In genomic region chr6:50824505-50824904, GRCh38 we compare ENCODE assay signal across 19 cellular contexts. TPM values are rescaled to one million over a fixed set of nuclear protein-coding genes. Genes with fewer than 3 reads are reported as not detected.
DNase-seq lines count a peak whose midpoint lies in the region; ATAC-seq, FAIRE-seq and TF ChIP-seq lines count a peak whose summit lies in the region.
"Had no signal": no experiment of that assay in that cellular context is flagged by ENCODE, and none has a peak within 500 bp of the region (broad histone marks: within the 10 kb centered on the region; RNA-seq: fewer than 3 reads in every experiment).

No MANE protein-coding gene starts in this region.

- no peak for TF ChIP-seq CTCF in breast epithelium (IDR thresholded peaks at IDR 0.05)
- no peak for TF ChIP-seq CTCF in mammary epithelial cell (conservative IDR thresholded peaks at IDR 0.05 in 1 of 2, IDR thresholded peaks at IDR 0.05 in 1 of 2; ENCODE audit: extremely low read depth in 1 of 2, insufficient read depth in 1 of 2, low read depth in 1 of 2, low read length in 2 of 2)
- TF ChIP-seq CTCF in esophagus squamous epithelium (IDR thresholded peaks at IDR 0.05): no peak
- no peak for TF ChIP-seq CTCF in kidney (IDR thresholded peaks at IDR 0.05; ENCODE audit: borderline replicate concordance, extremely low read depth, insufficient read depth)
- no peak for TF ChIP-seq CTCF in ascending aorta (IDR thresholded peaks at IDR 0.05)

- no peaks in the 10 kb centered on the region for H3K79me2 ChIP-seq in mammary epithelial cell (ENCODE audit: insufficient read depth, low read length)

- H3K9me3 ChIP-seq in breast epithelium: no peaks in the 10 kb centered on the region
- H3K9me3 ChIP-seq in mammary epithelial cell (replicated peaks; ENCODE audit: insufficient read depth, low read length): no peaks in the 10 kb centered on the region
- H3K9me3 ChIP-seq in esophagus squamous epithelium: no peaks in the 10 kb centered on the region
- H3K9me3 ChIP-seq in kidney (ENCODE audit: control insufficient read depth in 1 of 2, low read length in 2 of 2): no peaks in the 10 kb centered on the region
- no peaks in the 10 kb centered on the region for H3K9me3 ChIP-seq in ascending aorta

- in situ Hi-C loops in mammary epithelial cell (cut with MboI; ENCODE audit: low sequenced_read_pairs in 2 of 2): loop anchor here in 1 of 2 donors (10.0 to 25.0 kb wide), 2 partner anchors 710 to 938 kb away; no protein-coding TSS in a partner anchor

- peak overlapping the region in 2 of 3 donors; percentile 63 to 78 for H3K4me3 ChIP-seq in breast epithelium
- H3K4me3 ChIP-seq in mammary epithelial cell (replicated peaks in 1 of 3; ENCODE audit: insufficient read depth in 1 of 3, low read depth in 2 of 3, low read length in 3 of 3): no peak overlapping the region
- H3K4me3 ChIP-seq in esophagus squamous epithelium: peak overlapping the region in 2 of 4 donors; percentile 55 to 64
- H3K4me3 ChIP-seq in kidney (ENCODE audit: low read length in 2 of 2): peak overlapping the region in 1 of 2 donors; percentile 69
- no peak overlapping the region for H3K4me3 ChIP-seq in ascending aorta
- H3K4me3 ChIP-seq: BLaER1 treated with 17β-estradiol and CSF1 and Interleukin-3, amounts not matched to agents 10 nM and 100 nM had no signal

- no peak for FAIRE-seq in kidney (lab: Jason Lieb, UNC)
- FAIRE-seq in frontal cortex (lab: Jason Lieb, UNC): no peak

- no peaks in the 10 kb centered on the region for H3K4me1 ChIP-seq in breast epithelium
- H3K4me1 ChIP-seq in mammary epithelial cell (ENCODE audit: insufficient read depth, low read length): peaks cover 8% of the 10 kb centered on the region
- peaks cover 3 to 90% (median 11%) of the 10 kb centered on the region in 3 donors for H3K4me1 ChIP-seq in esophagus squamous epithelium
- peaks cover 0 to 1% of the 10 kb centered on the region in 2 donors for H3K4me1 ChIP-seq in kidney (ENCODE audit: control insufficient read depth in 1 of 2, insufficient read depth in 1 of 2, low read depth in 1 of 2, low read length in 2 of 2)
- H3K4me1 ChIP-seq in ascending aorta: peaks cover 0 to 5% of the 10 kb centered on the region in 2 donors
- H3K4me1 ChIP-seq: BLaER1 treated with 17β-estradiol and CSF1 and Interleukin-3, amounts not matched to agents 10 nM and 100 nM had no signal

- dilution Hi-C loops in mammary epithelial cell (cut with HindIII; ENCODE audit: low sequenced_read_pairs): no loop called here

- DNase-seq in breast epithelium (ENCODE audit: low spot score in 2 of 2): no peak
- DNase-seq in mammary epithelial cell: no peak
- no peak for DNase-seq in esophagus squamous epithelium (lab: John Stamatoyannopoulos, UW)
- DNase-seq in kidney: no peak
- no peak for DNase-seq in frontal cortex (ENCODE audit: low spot score in 2 of 2)
- DNase-seq in ascending aorta (ENCODE audit: low spot score in 2 of 2): no peak
- no peak for DNase-seq in foreskin melanocyte
- DNase-seq: 8988T; DMS 273 treated with DMSO at 0.1 percent for 48 hours; NCI-H1417 treated with DMSO at 0.1 percent for 48 hours; NCI-H2081; NCI-H2227 treated with DMSO at 0.1 percent for 48 hours; NCI-H526 treated with DMSO at 0.1 percent for 48 hours; NK-92 treated with Interleukin-12 subunit alpha and Interleukin-12 subunit beta, amount 100 ng/mL, for 24 hours had no signal

- CTCF ChIA-PET in mammary epithelial cell (lab: Charles Lee; ENCODE audit: low non-redundant PET): no interaction called here

- peaks cover 2 to 42% of the 10 kb centered on the region in 2 donors for H3K27me3 ChIP-seq in breast epithelium
- H3K27me3 ChIP-seq in mammary epithelial cell (ENCODE audit: insufficient read depth, low read length): peaks cover 75% of the 10 kb centered on the region
- peaks cover 0 to 99% (median 8%) of the 10 kb centered on the region in 4 donors for H3K27me3 ChIP-seq in esophagus squamous epithelium
- peaks cover 10% of the 10 kb centered on the region for H3K27me3 ChIP-seq in ascending aorta

- ATAC-seq in GM18498 (IDR thresholded peaks at IDR 0.05; ENCODE audit: unreplicated experiment): no peak

- no TSS peak for BruUV-seq in mammary epithelial cell (replicated peaks; lab: Mats Ljungman, UMichigan)

- intact Hi-C loops in breast epithelium (cut with DNase I; ENCODE audit: low total_unique reads): no loop called here
- intact Hi-C loops in mammary epithelial cell (cut with micrococcal nuclease): no loop called here
- intact Hi-C loops in esophagus squamous epithelium (cut with DNase I): no loop called here
- intact Hi-C loops in kidney (cut with DNase I): no loop called here
- intact Hi-C loops in ascending aorta (cut with DNase I): no loop called here

- H3K9ac ChIP-seq in mammary epithelial cell (ENCODE audit: insufficient read depth, low read length) (no peak overlapping the region), kidney (ENCODE audit: low read length in 2 of 2) (peak overlapping the region in 1 of 2 donors; percentile 28)
- H3K9ac ChIP-seq: BLaER1 treated with 17β-estradiol and CSF1 and Interleukin-3, amounts not matched to agents 10 nM and 100 nM had no signal

- H3K27ac ChIP-seq in breast epithelium (peak overlapping the region; percentile 96 to 98), mammary epithelial cell (ENCODE audit: insufficient read depth, low read depth, low read length) (no peak overlapping the region), esophagus squamous epithelium (peak overlapping the region in 3 of 4 donors; percentile 89 to 96 (median 89)), kidney (ENCODE audit: low read depth in 2 of 2, low read length in 2 of 2) (peak overlapping the region; percentile 3 to 72), ascending aorta (no peak overlapping the region)
- H3K27ac ChIP-seq: BLaER1 treated with 17β-estradiol and CSF1 and Interleukin-3, amounts not matched to agents 10 nM and 100 nM; RWPE1 had no signal

- no peaks in the 10 kb centered on the region for H4K20me1 ChIP-seq in mammary epithelial cell (ENCODE audit: insufficient read depth, low read length)

- no peak overlapping the region for H3K4me2 ChIP-seq in mammary epithelial cell (ENCODE audit: insufficient read depth, low read depth, low read length)
- H3K4me2 ChIP-seq: BLaER1 treated with 17β-estradiol and CSF1 and Interleukin-3, amounts not matched to agents 10 nM and 100 nM had no signal

- TF ChIP-seq POLR2A in breast epithelium (IDR thresholded peaks at IDR 0.05): no peak
- no peak for TF ChIP-seq POLR2A in esophagus squamous epithelium (IDR thresholded peaks at IDR 0.05)

- H3K36me3 ChIP-seq in breast epithelium: no peaks in the 10 kb centered on the region
- no peaks in the 10 kb centered on the region for H3K36me3 ChIP-seq in mammary epithelial cell (ENCODE audit: insufficient read depth, low read length)
- no peaks in the 10 kb centered on the region for H3K36me3 ChIP-seq in esophagus squamous epithelium
- no peaks in the 10 kb centered on the region for H3K36me3 ChIP-seq in kidney (ENCODE audit: control insufficient read depth in 1 of 2, insufficient read depth in 2 of 2, low read length in 2 of 2)
- H3K36me3 ChIP-seq in ascending aorta: no peaks in the 10 kb centered on the region
- H3K36me3 ChIP-seq: BLaER1 treated with 17β-estradiol and CSF1 and Interleukin-3, amounts not matched to agents 10 nM and 100 nM had no signal

- 23% methylated on average over 3 of the region's 3 CpGs for WGBS in mammary epithelial cell (ENCODE audit: low coverage, missing lambda C conversion rate)
- 15 to 18% methylated on average over 3 of the region's 3 CpGs for WGBS in esophagus squamous epithelium, 2 donors

- H2AFZ ChIP-seq in mammary epithelial cell (ENCODE audit: low read depth, low read length): no peak overlapping the region

RNA-seq across cellular contexts. Expression of gene TFAP2B, which starts 5.8 kb away (rescaled TPM):
- 10 to 100 TPM in 2 of 3 donors, under 1 TPM in 1; under 0.01 to 25.0 (median 14.4) TPM for total RNA-seq in breast epithelium
- 1 to 10 TPM in 1 of 2 donors, under 1 TPM in 1; 0.21 to 2.0 TPM for total RNA-seq in mammary epithelial cell
- polyA plus RNA-seq in mammary epithelial cell: not detected
- not detected for polyA minus RNA-seq in mammary epithelial cell
- total RNA-seq in esophagus squamous epithelium: 1 to 10 TPM in 3 of 4 donors, under 1 TPM in 1; 0.35 to 4.4 (median 1.8) TPM
- total RNA-seq in kidney: 25.3 TPM
- 11.6 TPM for polyA plus RNA-seq in kidney (ENCODE audit: insufficient read depth, low read depth, low replicate concordance)
- total RNA-seq in frontal cortex: not detected
- total RNA-seq in ascending aorta: not detected
- total RNA-seq: H4 had no signal
- polyA plus RNA-seq: IgD-negative memory B cell had no signal

Comparison
In these comparisons a context has a peak if more than half of its experiments do, and no peak if none do; other contexts are left out.
1. H3K27ac ChIP-seq: peak in breast epithelium (2 of 2), esophagus squamous epithelium (3 of 4) and kidney (2 of 2); none in mammary epithelial cell (single experiment) and ascending aorta (0 of 2).
2. H3K4me3 ChIP-seq: peak in breast epithelium (2 of 3); none in mammary epithelial cell (0 of 3) and ascending aorta (0 of 2).